In genomic region chr7:129144834-129145668, GRCh38 we compare ENCODE assay signal across 8 cellular contexts. TPM values are rescaled to one million over a fixed set of nuclear protein-coding genes. Genes with fewer than 3 reads are reported as not detected.
DNase-seq lines count a peak whose midpoint lies in the region; ATAC-seq and TF ChIP-seq lines count a peak whose summit lies in the region.

No MANE protein-coding gene starts in this region.

- 7% methylated on average over 50 to 58 of the region's 58 CpGs for WGBS in esophagus, 2 donors

- ATAC-seq in GM18519 (IDR thresholded peaks at IDR 0.05; ENCODE audit: low FRiP score, unreplicated experiment), result peak; percentile 20
- ATAC-seq in HG02943 (IDR thresholded peaks at IDR 0.05; ENCODE audit: low read depth, unreplicated experiment), result peak; percentile 4

- DNase-seq in UCSD-AML1 (lab: John Stamatoyannopoulos, UW; ENCODE audit: unreplicated experiment), result peak; percentile 8
- DNase-seq in retinal pigment epithelial cell (ENCODE audit: low read depth), result no peak
- no peak for DNase-seq in pons (ENCODE audit: low spot score)
- DNase-seq in 8988T, result no peak
- DNase-seq in SHP77 treated with DMSO at 0.1 percent for 48 hours (lab: John Stamatoyannopoulos, UW), result no peak

- H3K4me3 ChIP-seq in esophagus (ENCODE audit: low read depth in 1 of 2, low read length in 2 of 2) (peak overlapping the region; percentile 45 to 74), retinal pigment epithelial cell (ENCODE audit: low read length) (peak overlapping the region; percentile 55)

- H3K27ac ChIP-seq in esophagus (ENCODE audit: low read depth in 2 of 2, low read length in 1 of 2), result no peak overlapping the region

- TF ChIP-seq CTCF in retinal pigment epithelial cell (conservative IDR thresholded peaks at IDR 0.05; ENCODE audit: low read depth, low read length), result peak; percentile 48

- H3K9me3 ChIP-seq in esophagus (ENCODE audit: control insufficient read depth in 2 of 2, insufficient read depth in 1 of 2, low read depth in 1 of 2, low read length in 1 of 2), result no peaks in the 10 kb centered on the region

- H3K36me3 ChIP-seq in esophagus (ENCODE audit: control insufficient read depth in 2 of 2, insufficient read depth in 2 of 2, low read length in 1 of 2), result no peaks in the 10 kb centered on the region

- H3K27me3 ChIP-seq in esophagus (ENCODE audit: control insufficient read depth in 1 of 2, insufficient read depth in 2 of 2, low read length in 2 of 2), result no peaks in the 10 kb centered on the region

- peaks cover 3 to 5% of the 10 kb centered on the region in 2 donors for H3K4me1 ChIP-seq in esophagus (ENCODE audit: control insufficient read depth in 2 of 2, insufficient read depth in 2 of 2, low read length in 1 of 2)

RNA-seq across cellular contexts. Expression of gene TSPAN33, which starts 0.5 kb away (rescaled TPM):
- polyA plus RNA-seq in esophagus, result 1 to 10 TPM; 1.8 to 3.8 TPM

RNA-seq across cellular contexts. Expression of gene SMO, which starts 43.4 kb away (rescaled TPM):
- 10 to 100 TPM in 1 of 2 donors, 1 to 10 TPM in 1; 9.5 to 10.8 TPM for polyA plus RNA-seq in esophagus
